Comparison of ENCODE assay signal across 40 cellular contexts in the genomic region with DNA sequence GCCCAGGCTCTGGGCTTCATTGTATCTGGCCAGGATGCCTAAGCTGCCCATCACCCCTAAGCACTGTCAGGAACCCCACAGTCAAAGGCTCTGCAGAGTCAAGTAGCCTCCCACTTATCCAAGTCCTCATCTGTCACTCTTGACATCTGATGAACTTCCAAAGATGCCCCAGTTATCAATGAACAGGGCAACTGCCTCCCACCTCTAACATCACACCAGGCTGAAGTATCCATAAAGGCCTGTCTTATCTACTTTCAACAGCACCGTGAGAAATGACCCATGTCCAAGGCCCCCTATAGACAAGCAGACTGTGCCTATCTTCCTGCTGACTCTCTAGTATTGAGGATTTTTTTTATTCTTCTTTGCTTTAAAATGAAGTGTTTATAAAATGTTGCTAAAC.
"Had no signal": no experiment of that assay in that cellular context is flagged by ENCODE, and none has a peak within 500 bp of the region (broad histone marks: within the 10 kb centered on the region; RNA-seq: fewer than 3 reads in every experiment).

No MANE protein-coding gene starts in this region.

- H3K27me3 Mint-ChIP-seq: activated CD8-positive, alpha-beta memory T cell treated with anti-CD3 and anti-CD28 coated beads, Interleukin-2, amount 10 ng/mL, durations not matched to agents 7 days and 5 days; activated naive CD8-positive, alpha-beta T cell treated with anti-CD3 and anti-CD28 coated beads for 36 hours; central memory CD8-positive, alpha-beta T cell had no signal

- H3K4me3 Mint-ChIP-seq: activated CD4-positive, alpha-beta memory T cell treated with anti-CD3 and anti-CD28 coated beads, Interleukin-2, amount 10 ng/mL, durations not matched to agents 7 days and 5 days; activated CD4-positive, alpha-beta T cell treated with anti-CD3 and anti-CD28 coated beads for 36 hours; activated CD4-positive, alpha-beta T cell treated with anti-CD3 and anti-CD28 coated beads, Interleukin-2, amount 10 ng/mL, durations not matched to agents 7 days and 5 days; activated CD8-positive, alpha-beta memory T cell treated with anti-CD3 and anti-CD28 coated beads, Interleukin-2, amount 10 ng/mL, durations not matched to agents 7 days and 5 days; activated CD8-positive, alpha-beta T cell treated with anti-CD3 and anti-CD28 coated beads, Interleukin-2, amount 10 ng/mL, durations not matched to agents 7 days and 5 days; activated naive CD4-positive, alpha-beta T cell treated with anti-CD3 and anti-CD28 coated beads for 36 hours; activated naive CD8-positive, alpha-beta T cell treated with anti-CD3 and anti-CD28 coated beads for 36 hours; activated T-cell treated with anti-CD3 and anti-CD28 coated beads, Interleukin-2, amount 50 U/mL, for 4 hours; activated T-cell treated with anti-CD3 and anti-CD28 coated beads, Interleukin-2, amount 50 U/mL, for 72 hours; activated T-helper 1 cell treated with anti-CD3 and anti-CD28 coated beads, Interleukin-12 subunit alpha, Interleukin-12 subunit beta, Interleukin-2, Interleukin-4 antibody, amounts not matched to agents 30 ng/mL and 10 ng/mL and 1 ng/mL, durations not matched to agents 14 hours and 24 hours and 36 hours; activated T-helper 17 cell treated with anti-CD3 and anti-CD28 coated beads, Interleukin-2, amount 50 U/mL, for 72 hours; central memory CD8-positive, alpha-beta T cell; T-helper 1 cell treated with Interleukin-12 subunit alpha and Interleukin-12 subunit beta and Interleukin-4 antibody, amounts not matched to agents 30 μg/mL and 1 μg/mL, for 36 hours; T-helper 2 cell treated with Interferon-gamma antibody and Interleukin-4, amounts not matched to agents 5 μg/mL and 100 μg/mL, for 36 hours; WTC11 had no signal

- H3K36me3 ChIP-seq: adrenal gland, brain microvascular endothelial cell, breast epithelium, cardiac muscle cell, WERI-Rb-1 had no signal

- FAIRE-seq: astrocyte had no signal

- H3K27ac Mint-ChIP-seq: activated CD4-positive, alpha-beta memory T cell treated with anti-CD3 and anti-CD28 coated beads, Interleukin-2, amount 10 ng/mL, durations not matched to agents 7 days and 5 days; activated CD4-positive, alpha-beta T cell treated with anti-CD3 and anti-CD28 coated beads for 36 hours; activated CD4-positive, alpha-beta T cell treated with anti-CD3 and anti-CD28 coated beads, Interleukin-2, amount 10 ng/mL, durations not matched to agents 7 days and 5 days; activated CD8-positive, alpha-beta memory T cell treated with anti-CD3 and anti-CD28 coated beads, Interleukin-2, amount 10 ng/mL, durations not matched to agents 7 days and 5 days; activated CD8-positive, alpha-beta T cell treated with anti-CD3 and anti-CD28 coated beads, Interleukin-2, amount 10 ng/mL, durations not matched to agents 7 days and 5 days; activated naive CD4-positive, alpha-beta T cell treated with anti-CD3 and anti-CD28 coated beads for 36 hours; activated naive CD4-positive, alpha-beta T cell treated with anti-CD3 and anti-CD28 coated beads, Interleukin-2, amount 50 U/mL, for 72 hours; activated naive CD8-positive, alpha-beta T cell treated with anti-CD3 and anti-CD28 coated beads for 36 hours; activated T-cell treated with anti-CD3 and anti-CD28 coated beads, Interleukin-2, amount 50 U/mL, for 72 hours; activated T-helper 1 cell treated with anti-CD3 and anti-CD28 coated beads, Interleukin-12 subunit alpha, Interleukin-12 subunit beta, Interleukin-2, Interleukin-4 antibody, amounts not matched to agents 30 ng/mL and 10 ng/mL and 1 ng/mL, durations not matched to agents 14 hours and 24 hours and 36 hours; activated T-helper 17 cell treated with anti-CD3 and anti-CD28 coated beads, Interleukin-2, amount 50 U/mL, for 72 hours; T-helper 1 cell treated with Interleukin-12 subunit alpha and Interleukin-12 subunit beta and Interleukin-4 antibody, amounts not matched to agents 30 μg/mL and 1 μg/mL, for 36 hours; T-helper 2 cell treated with Interferon-gamma antibody and Interleukin-4, amounts not matched to agents 5 μg/mL and 100 μg/mL, for 36 hours; WTC11 had no signal

- H3K27me3 ChIP-seq: body of pancreas, brain microvascular endothelial cell, breast epithelium had no signal

- H3K36me3 Mint-ChIP-seq: activated naive CD4-positive, alpha-beta T cell treated with anti-CD3 and anti-CD28 coated beads, Interleukin-2, amount 50 U/mL, for 72 hours; activated naive CD8-positive, alpha-beta T cell treated with anti-CD3 and anti-CD28 coated beads for 36 hours; WTC11 had no signal

- DNase-seq: activated CD4-positive, alpha-beta memory T cell treated with anti-CD3 and anti-CD28 coated beads, Interleukin-2, amount 10 ng/mL, durations not matched to agents 7 days and 5 days; activated CD4-positive, alpha-beta T cell treated with anti-CD3 and anti-CD28 coated beads for 1 hour; activated CD4-positive, alpha-beta T cell treated with anti-CD3 and anti-CD28 coated beads for 36 hours; activated CD4-positive, alpha-beta T cell treated with anti-CD3 and anti-CD28 coated beads, Interleukin-2, amount 10 ng/mL, durations not matched to agents 7 days and 5 days; activated CD4-positive, alpha-beta T cell treated with anti-CD3 and anti-CD28 coated beads, Interleukin-2, amount 50 U/mL, for 48 hours; activated CD4-positive, CD25-positive, alpha-beta regulatory T cell; activated CD8-positive, alpha-beta memory T cell treated with anti-CD3 and anti-CD28 coated beads for 24 hours; activated CD8-positive, alpha-beta memory T cell treated with anti-CD3 and anti-CD28 coated beads, Interleukin-2, amount 10 ng/mL, durations not matched to agents 7 days and 5 days; activated CD8-positive, alpha-beta T cell treated with anti-CD3 and anti-CD28 coated beads, Interleukin-2, amount 10 ng/mL, durations not matched to agents 7 days and 5 days; activated effector memory CD4-positive, alpha-beta T cell treated with anti-CD3 and anti-CD28 coated beads, Interleukin-2, amount 50 U/mL, for 16 hours; activated gamma-delta T cell treated with Interleukin-2 at 50 U/mL for 16 hours; activated naive CD4-positive, alpha-beta T cell; activated naive CD4-positive, alpha-beta T cell treated with anti-CD3 and anti-CD28 coated beads for 36 hours; activated naive CD4-positive, alpha-beta T cell treated with anti-CD3 and anti-CD28 coated beads, Interleukin-2, amount 50 U/mL, for 16 hours; activated naive CD8-positive, alpha-beta T cell treated with anti-CD3 and anti-CD28 coated beads for 36 hours; activated T-cell treated with anti-CD3 and anti-CD28 coated beads for 4 hours; activated T-cell treated with anti-CD3 and anti-CD28 coated beads, Interleukin-2, amount 50 U/mL, for 1 hour; activated T-cell treated with anti-CD3 and anti-CD28 coated beads, Interleukin-2, amount 50 U/mL, for 4 hours; activated T-cell treated with anti-CD3 and anti-CD28 coated beads, Interleukin-2, amount 50 U/mL, for 72 hours; adrenal gland; amniotic stem cell; aorta; body of pancreas; brain microvascular endothelial cell; caudate nucleus; cerebellar nuclear complex; T-helper 1 cell; T-helper 2 cell; T-helper 9 cell; WERI-Rb-1 had no signal

- H3K4me1 Mint-ChIP-seq: WTC11 had no signal

- H3K4me3 ChIP-seq: adrenal gland, body of pancreas, breast epithelium, cardiac muscle cell had no signal

- H3K9me3 Mint-ChIP-seq: activated CD4-positive, alpha-beta memory T cell treated with anti-CD3 and anti-CD28 coated beads, Interleukin-2, amount 10 ng/mL, durations not matched to agents 7 days and 5 days; activated CD4-positive, alpha-beta T cell treated with anti-CD3 and anti-CD28 coated beads, Interleukin-2, amount 10 ng/mL, durations not matched to agents 7 days and 5 days; activated naive CD4-positive, alpha-beta T cell treated with anti-CD3 and anti-CD28 coated beads for 36 hours; activated naive CD4-positive, alpha-beta T cell treated with anti-CD3 and anti-CD28 coated beads, Interleukin-2, amount 50 U/mL, for 72 hours; activated naive CD8-positive, alpha-beta T cell treated with anti-CD3 and anti-CD28 coated beads for 36 hours; activated T-cell treated with anti-CD3 and anti-CD28 coated beads, Interleukin-2, amount 50 U/mL, for 4 hours; activated T-cell treated with anti-CD3 and anti-CD28 coated beads, Interleukin-2, amount 50 U/mL, for 72 hours; activated T-helper 1 cell treated with anti-CD3 and anti-CD28 coated beads, Interleukin-12 subunit alpha, Interleukin-12 subunit beta, Interleukin-2, Interleukin-4 antibody, amounts not matched to agents 30 ng/mL and 10 ng/mL and 1 ng/mL, durations not matched to agents 14 hours and 24 hours and 36 hours; activated T-helper 17 cell treated with anti-CD3 and anti-CD28 coated beads, Interleukin-2, amount 50 U/mL, for 72 hours; central memory CD8-positive, alpha-beta T cell; T-helper 1 cell treated with Interleukin-12 subunit alpha and Interleukin-12 subunit beta and Interleukin-4 antibody, amounts not matched to agents 30 μg/mL and 1 μg/mL, for 36 hours; T-helper 2 cell treated with Interferon-gamma antibody and Interleukin-4, amounts not matched to agents 5 μg/mL and 100 μg/mL, for 36 hours; WTC11 had no signal
